ENCODE assay signal across 23 cellular contexts in genomic region chr5:51479840-51480239, GRCh38.
A peak's percentile ranks its signal among the peaks of the same experiment; 100 is the strongest.
DNase-seq lines count a peak whose midpoint lies in the region; ATAC-seq, FAIRE-seq and TF ChIP-seq lines count a peak whose summit lies in the region.
"Had no signal": no experiment of that assay in that cellular context is flagged by ENCODE, and none has a peak within 500 bp of the region (broad histone marks: within the 10 kb centered on the region; RNA-seq: fewer than 3 reads in every experiment).

No MANE protein-coding gene starts in this region.

- no peak overlapping the region for H3K4me3 ChIP-seq in esophagus muscularis mucosa
- H3K4me3 ChIP-seq in kidney (ENCODE audit: low read length in 2 of 2) = no peak overlapping the region
- H3K4me3 ChIP-seq: ascending aorta; BLaER1 treated with 17β-estradiol and CSF1 and Interleukin-3, amounts not matched to agents 10 nM and 100 nM; lower lobe of right lung; thoracic aorta had no signal

- H3K9me3 ChIP-seq in esophagus muscularis mucosa (no peaks in the 10 kb centered on the region), kidney (ENCODE audit: control insufficient read depth in 1 of 2, low read length in 2 of 2) (no peaks in the 10 kb centered on the region)
- H3K9me3 ChIP-seq: ascending aorta; BLaER1 treated with 17β-estradiol and CSF1 and Interleukin-3, amounts not matched to agents 10 nM and 100 nM; lower lobe of right lung; thoracic aorta had no signal

- no peaks in the 10 kb centered on the region for H3K27me3 ChIP-seq in esophagus muscularis mucosa
- H3K27me3 ChIP-seq: ascending aorta; BLaER1 treated with 17β-estradiol and CSF1 and Interleukin-3, amounts not matched to agents 10 nM and 100 nM had no signal

- TF ChIP-seq EP300 in esophagus muscularis mucosa (IDR thresholded peaks at IDR 0.05) = no peak

- no peak for FAIRE-seq in kidney (lab: Jason Lieb, UNC)
- FAIRE-seq: H1, HepG2 had no signal

- ATAC-seq in HG02588 (IDR thresholded peaks at IDR 0.05; ENCODE audit: unreplicated experiment) (peak; percentile 69), HG03135 (IDR thresholded peaks at IDR 0.05; ENCODE audit: unreplicated experiment) (peak; percentile 63), HG03175 (IDR thresholded peaks at IDR 0.05; ENCODE audit: unreplicated experiment) (no peak)
- ATAC-seq: HepG2, lower lobe of right lung, T-cell had no signal

- TF ChIP-seq CTCF in esophagus muscularis mucosa (IDR thresholded peaks at IDR 0.05) (no peak), kidney (IDR thresholded peaks at IDR 0.05; ENCODE audit: borderline replicate concordance, extremely low read depth, insufficient read depth) (no peak)

- H3K27ac ChIP-seq in esophagus muscularis mucosa (replicated peaks in 1 of 4) (no peak overlapping the region), kidney (ENCODE audit: low read depth in 2 of 2, low read length in 2 of 2) (no peak overlapping the region)
- H3K27ac ChIP-seq: ascending aorta; BLaER1 treated with 17β-estradiol and CSF1 and Interleukin-3, amounts not matched to agents 10 nM and 100 nM; lower lobe of right lung; thoracic aorta; WERI-Rb-1 had no signal

- intact Hi-C loops in esophagus muscularis mucosa (cut with DNase I) (no loop called here), kidney (cut with DNase I) (no loop called here)

- 78% methylated on average over 1 of the region's 1 CpG for WGBS in esophagus muscularis mucosa

- DNase-seq in NCI-H2227 (lab: John Stamatoyannopoulos, UW; ENCODE audit: unreplicated experiment) = peak; percentile 0
- no peak for DNase-seq in NCI-H2227 treated with DMSO at 0.1 percent for 48 hours (lab: John Stamatoyannopoulos, UW)
- no peak for DNase-seq in SKM-1 (lab: John Stamatoyannopoulos, UW; ENCODE audit: unreplicated experiment)
- DNase-seq in esophagus muscularis mucosa (ENCODE audit: extremely low spot score) = no peak
- no peak for DNase-seq in kidney
- DNase-seq: 8988T; activated effector memory CD4-positive, alpha-beta T cell treated with Interleukin-2 at 50 U/mL for 16 hours; DMS153; foreskin fibroblast; lower lobe of right lung; naive B cell; posterior cingulate gyrus; RPMI8226; T-cell; WERI-Rb-1 had no signal

- no peaks in the 10 kb centered on the region for H3K4me1 ChIP-seq in esophagus muscularis mucosa
- H3K4me1 ChIP-seq in kidney (ENCODE audit: control insufficient read depth in 1 of 2, insufficient read depth in 1 of 2, low read depth in 1 of 2, low read length in 2 of 2) = no peaks in the 10 kb centered on the region
- H3K4me1 ChIP-seq: ascending aorta; BLaER1 treated with 17β-estradiol and CSF1 and Interleukin-3, amounts not matched to agents 10 nM and 100 nM; lower lobe of right lung had no signal

- no peak for TF ChIP-seq POLR2A in esophagus muscularis mucosa (IDR thresholded peaks at IDR 0.05; ENCODE audit: low read depth)

- no peak overlapping the region for H3K9ac ChIP-seq in kidney (ENCODE audit: low read length in 2 of 2)
- H3K9ac ChIP-seq: BLaER1 treated with 17β-estradiol and CSF1 and Interleukin-3, amounts not matched to agents 10 nM and 100 nM had no signal

- H3K36me3 ChIP-seq in esophagus muscularis mucosa (no peaks in the 10 kb centered on the region), kidney (ENCODE audit: control insufficient read depth in 1 of 2, insufficient read depth in 2 of 2, low read length in 2 of 2) (no peaks in the 10 kb centered on the region)
- H3K36me3 ChIP-seq: ascending aorta; BLaER1 treated with 17β-estradiol and CSF1 and Interleukin-3, amounts not matched to agents 10 nM and 100 nM; lower lobe of right lung; thoracic aorta; WERI-Rb-1 had no signal
